Comparison of ENCODE assay signal across 29 cellular contexts in genomic region chrX:15755091-15755490, GRCh38.
"Had no signal": no experiment of that assay in that cellular context is flagged by ENCODE, and none has a peak within 500 bp of the region (broad histone marks: within the 10 kb centered on the region; RNA-seq: fewer than 3 reads in every experiment).

No MANE protein-coding gene starts in this region.

- FAIRE-seq: islet of Langerhans, small intestine had no signal

- H3K9me3 Mint-ChIP-seq: activated CD4-positive, alpha-beta memory T cell treated with anti-CD3 and anti-CD28 coated beads, Interleukin-2, amount 10 ng/mL, durations not matched to agents 7 days and 5 days; activated CD4-positive, alpha-beta T cell treated with anti-CD3 and anti-CD28 coated beads, Interleukin-2, amount 10 ng/mL, durations not matched to agents 24 days and 14 days; activated naive CD4-positive, alpha-beta T cell treated with anti-CD3 and anti-CD28 coated beads, Interleukin-2, amount 50 U/mL, for 72 hours; central memory CD8-positive, alpha-beta T cell; neural crest cell; stimulated activated effector memory CD8-positive, alpha-beta T cell treated with anti-CD3 and anti-CD28 coated beads, Interleukin-12 subunit alpha, Interleukin-12 subunit beta, amount 100 ng/mL, for 72 hours had no signal

- H3K36me3 ChIP-seq: adrenal gland, ascending aorta, esophagus squamous epithelium, gastroesophageal sphincter, suprapubic skin, tibial nerve, uterus had no signal

- H3K9me3 ChIP-seq: adrenal gland, ascending aorta, esophagus squamous epithelium, gastroesophageal sphincter, stomach, suprapubic skin, tibial nerve, uterus had no signal

- H3K27me3 ChIP-seq: adrenal gland, ascending aorta, esophagus squamous epithelium, gastroesophageal sphincter, stomach, suprapubic skin, tibial nerve, uterus had no signal

- H3K4me3 ChIP-seq: adrenal gland, ascending aorta, dorsolateral prefrontal cortex, esophagus squamous epithelium, gastroesophageal sphincter, stomach, suprapubic skin, tibial nerve, uterus had no signal

- DNase-seq: activated CD4-positive, alpha-beta memory T cell treated with anti-CD3 and anti-CD28 coated beads, Interleukin-2, amount 10 ng/mL, durations not matched to agents 7 days and 5 days; activated CD4-positive, alpha-beta T cell treated with anti-CD3 and anti-CD28 coated beads, Interleukin-2, amount 10 ng/mL, durations not matched to agents 24 days and 14 days; activated CD8-positive, alpha-beta memory T cell treated with anti-CD3 and anti-CD28 coated beads, Interleukin-2, amount 10 ng/mL, durations not matched to agents 7 days and 5 days; activated T-cell treated with anti-CD3 and anti-CD28 coated beads for 4 hours; adrenal gland; dorsolateral prefrontal cortex; esophagus squamous epithelium; head of caudate nucleus; hypothalamus; left ventricle myocardium superior; mammary epithelial cell; midbrain; occipital lobe; posterior cingulate gyrus; small intestine; stimulated activated CD4-positive, alpha-beta T cell treated with anti-CD3 and anti-CD28 coated beads, Interleukin-2, amount 100 ng/mL, for 24 hours; stomach; uterus had no signal

- H3K4me3 Mint-ChIP-seq: activated CD4-positive, alpha-beta memory T cell treated with anti-CD3 and anti-CD28 coated beads, Interleukin-2, amount 10 ng/mL, durations not matched to agents 7 days and 5 days; activated CD4-positive, alpha-beta T cell treated with anti-CD3 and anti-CD28 coated beads, Interleukin-2, amount 10 ng/mL, durations not matched to agents 24 days and 14 days; activated CD8-positive, alpha-beta memory T cell treated with anti-CD3 and anti-CD28 coated beads, Interleukin-2, amount 10 ng/mL, durations not matched to agents 7 days and 5 days; neural crest cell; stimulated activated effector memory CD8-positive, alpha-beta T cell treated with anti-CD3 and anti-CD28 coated beads, Interleukin-12 subunit alpha, Interleukin-12 subunit beta, amount 100 ng/mL, for 72 hours had no signal

- ATAC-seq: activated CD4-positive, CD25-positive, alpha-beta regulatory T cell treated with anti-CD3 and anti-CD28 coated beads, Interleukin-2, amount 50 U/mL, for 24 hours; activated CD8-positive, alpha-beta memory T cell treated with anti-CD3 and anti-CD28 coated beads, Interleukin-2, amount 10 ng/mL, durations not matched to agents 7 days and 5 days; activated naive CD4-positive, alpha-beta T cell treated with anti-CD3 and anti-CD28 coated beads, Interleukin-2, amount 50 U/mL, for 72 hours; gastroesophageal sphincter; left ventricle myocardium superior; sciatic nerve; stimulated activated effector memory CD8-positive, alpha-beta T cell treated with anti-CD3 and anti-CD28 coated beads, Interleukin-12 subunit alpha, Interleukin-12 subunit beta, amount 100 ng/mL, for 72 hours had no signal

- H3K27me3 Mint-ChIP-seq: activated CD4-positive, alpha-beta memory T cell treated with anti-CD3 and anti-CD28 coated beads, Interleukin-2, amount 10 ng/mL, durations not matched to agents 7 days and 5 days; activated CD4-positive, alpha-beta T cell treated with anti-CD3 and anti-CD28 coated beads, Interleukin-2, amount 10 ng/mL, durations not matched to agents 24 days and 14 days; activated CD8-positive, alpha-beta memory T cell treated with anti-CD3 and anti-CD28 coated beads, Interleukin-2, amount 10 ng/mL, durations not matched to agents 7 days and 5 days; central memory CD8-positive, alpha-beta T cell had no signal

- H3K27ac Mint-ChIP-seq: activated CD4-positive, alpha-beta memory T cell treated with anti-CD3 and anti-CD28 coated beads, Interleukin-2, amount 10 ng/mL, durations not matched to agents 7 days and 5 days; activated CD4-positive, alpha-beta T cell treated with anti-CD3 and anti-CD28 coated beads, Interleukin-2, amount 10 ng/mL, durations not matched to agents 24 days and 14 days; activated CD8-positive, alpha-beta memory T cell treated with anti-CD3 and anti-CD28 coated beads, Interleukin-2, amount 10 ng/mL, durations not matched to agents 7 days and 5 days; activated naive CD4-positive, alpha-beta T cell treated with anti-CD3 and anti-CD28 coated beads, Interleukin-2, amount 50 U/mL, for 72 hours had no signal

- H3K27ac ChIP-seq: adrenal gland, ascending aorta, dorsolateral prefrontal cortex, esophagus squamous epithelium, gastroesophageal sphincter, stomach, suprapubic skin, tibial nerve, uterus had no signal

- H3K4me1 ChIP-seq: uterus had no signal
